In genomic region chr10:86102446-86102845, GRCh38 we compare ENCODE assay signal across 15 cellular contexts.
"Had no signal": no experiment of that assay in that cellular context is flagged by ENCODE, and none has a peak within 500 bp of the region (broad histone marks: within the 10 kb centered on the region; RNA-seq: fewer than 3 reads in every experiment).

No MANE protein-coding gene starts in this region.

- H3K4me3 ChIP-seq: colonic mucosa, mucosa of descending colon, right atrium auricular region, tibial artery, upper lobe of right lung had no signal

- H3K27me3 ChIP-seq: colonic mucosa, neutrophil, right atrium auricular region, tibial artery, upper lobe of right lung had no signal

- H3K9me3 ChIP-seq: colonic mucosa, mucosa of descending colon, neutrophil, right atrium auricular region, tibial artery, upper lobe of right lung had no signal

- H3K36me3 ChIP-seq: colonic mucosa, neutrophil, right atrium auricular region, tibial artery, upper lobe of right lung had no signal

- ATAC-seq: left lobe of liver; mucosa of descending colon; naive thymus-derived CD8-positive, alpha-beta T cell; upper lobe of right lung had no signal

- DNase-seq: colonic mucosa; effector CD4-positive, alpha-beta T cell; foreskin melanocyte; head of caudate nucleus; hippocampal formation; mammary epithelial cell; mucosa of descending colon; naive thymus-derived CD8-positive, alpha-beta T cell; small intestine; stimulated activated CD4-positive, alpha-beta T cell treated with anti-CD3 and anti-CD28 coated beads, Interleukin-2, amount 100 ng/mL, for 48 hours; tibial artery; upper lobe of right lung had no signal

- H3K27ac ChIP-seq: colonic mucosa, neutrophil, right atrium auricular region, tibial artery, upper lobe of right lung had no signal

- H3K4me1 ChIP-seq: colonic mucosa, right atrium auricular region, tibial artery, upper lobe of right lung had no signal
